ENCODE assay signal across 14 cellular contexts in genomic region chr14:91159182-91159581, GRCh38.
"Had no signal": no experiment of that assay in that cellular context is flagged by ENCODE, and none has a peak within 500 bp of the region (broad histone marks: within the 10 kb centered on the region; RNA-seq: fewer than 3 reads in every experiment).

No MANE protein-coding gene starts in this region.

- H3K27me3 ChIP-seq: hepatocyte, neural progenitor cell, ovary had no signal

- H3K27me3 Mint-ChIP-seq: activated naive CD8-positive, alpha-beta T cell treated with anti-CD3 and anti-CD28 coated beads, Interleukin-2, amount 50 U/mL, for 24 hours; naive B cell had no signal

- DNase-seq: activated CD4-positive, CD25-positive, alpha-beta regulatory T cell treated with anti-CD3 and anti-CD28 coated beads, Interleukin-2, amount 50 U/mL, for 72 hours; activated naive CD4-positive, alpha-beta T cell treated with anti-CD3 and anti-CD28 coated beads for 36 hours; activated naive CD8-positive, alpha-beta T cell treated with anti-CD3 and anti-CD28 coated beads, Interleukin-2, amount 50 U/mL, for 24 hours; aorta; naive B cell; ovary; SK-N-SH; stimulated activated CD4-positive, alpha-beta T cell treated with anti-CD3 and anti-CD28 coated beads, Interleukin-2, amount 100 ng/mL, for 48 hours; stimulated activated naive CD4-positive, alpha-beta T cell treated with Interleukin-2 at 50 U/mL for 16 hours; T-helper 1 cell; T1000 had no signal

- H3K27ac Mint-ChIP-seq: activated naive CD4-positive, alpha-beta T cell treated with anti-CD3 and anti-CD28 coated beads for 36 hours; activated naive CD8-positive, alpha-beta T cell treated with anti-CD3 and anti-CD28 coated beads, Interleukin-2, amount 50 U/mL, for 24 hours; activated T-helper 2 cell treated with anti-CD3 and anti-CD28 coated beads, Interferon-gamma antibody, Interleukin-2, Interleukin-4, amounts not matched to agents 10 μg/mL and 5 μg/mL and 100 μg/mL, durations not matched to agents 14 hours and 24 hours and 36 hours; neural progenitor cell had no signal

- ATAC-seq: activated naive CD8-positive, alpha-beta T cell treated with anti-CD3 and anti-CD28 coated beads, Interleukin-2, amount 50 U/mL, for 24 hours had no signal

- H3K27ac ChIP-seq: neural progenitor cell, ovary had no signal

- H3K9me3 ChIP-seq: ovary, SK-N-SH had no signal

- H3K4me3 ChIP-seq: hepatocyte, neural progenitor cell, ovary had no signal

- H3K36me3 ChIP-seq: neural progenitor cell, ovary had no signal

- H3K4me3 Mint-ChIP-seq: activated naive CD4-positive, alpha-beta T cell treated with anti-CD3 and anti-CD28 coated beads for 36 hours; activated naive CD8-positive, alpha-beta T cell treated with anti-CD3 and anti-CD28 coated beads, Interleukin-2, amount 50 U/mL, for 24 hours; naive B cell; neural progenitor cell had no signal

- H3K4me1 ChIP-seq: neural progenitor cell had no signal

- H3K4me1 Mint-ChIP-seq: neural progenitor cell had no signal

- H3K9me3 Mint-ChIP-seq: activated naive CD4-positive, alpha-beta T cell treated with anti-CD3 and anti-CD28 coated beads for 36 hours; activated naive CD8-positive, alpha-beta T cell treated with anti-CD3 and anti-CD28 coated beads, Interleukin-2, amount 50 U/mL, for 24 hours; activated T-helper 2 cell treated with anti-CD3 and anti-CD28 coated beads, Interferon-gamma antibody, Interleukin-2, Interleukin-4, amounts not matched to agents 10 μg/mL and 5 μg/mL and 100 μg/mL, durations not matched to agents 14 hours and 24 hours and 36 hours; naive B cell; neural progenitor cell had no signal
